8 cellular contexts compared by ENCODE assay signal in genomic region chr7:80681272-80681885, GRCh38. TPM values are rescaled to one million over a fixed set of nuclear protein-coding genes. Genes with fewer than 3 reads are reported as not detected.
DNase-seq lines count a peak whose midpoint lies in the region; ATAC-seq and TF ChIP-seq lines count a peak whose summit lies in the region.

No MANE protein-coding gene starts in this region.

- H3K9me3 ChIP-seq in AG04450 (ENCODE audit: control insufficient read depth, insufficient read depth, low read length) (no peaks in the 10 kb centered on the region), lung (ENCODE audit: control insufficient read depth in 2 of 2, insufficient read depth in 1 of 2, low read length in 1 of 2) (no peaks in the 10 kb centered on the region)
- H3K9me3 ChIP-seq in naive thymus-derived CD4-positive, alpha-beta T cell (ENCODE audit: control insufficient read depth in 2 of 3, low read length in 3 of 3) = no peaks in the 10 kb centered on the region

- H3K27ac Mint-ChIP-seq in activated T-helper 1 cell treated with anti-CD3 and anti-CD28 coated beads, Interleukin-12 subunit alpha, Interleukin-12 subunit beta, Interleukin-2, Interleukin-4 antibody, amounts not matched to agents 30 ng/mL and 10 ng/mL and 1 ng/mL, durations not matched to agents 14 hours and 24 hours and 36 hours = no peak overlapping the region
- H3K27ac Mint-ChIP-seq in naive thymus-derived CD4-positive, alpha-beta T cell = no peak overlapping the region

- in situ Hi-C loops in astrocyte of the cerebellum (cut with HindIII; ENCODE audit: low sequenced_read_pairs) = no loop called here

- no peaks in the 10 kb centered on the region for H3K4me1 Mint-ChIP-seq in activated T-helper 1 cell treated with anti-CD3 and anti-CD28 coated beads, Interleukin-12 subunit alpha, Interleukin-12 subunit beta, Interleukin-2, Interleukin-4 antibody, amounts not matched to agents 30 ng/mL and 10 ng/mL and 1 ng/mL, durations not matched to agents 14 hours and 24 hours and 36 hours (ENCODE audit: low read depth)
- H3K4me1 Mint-ChIP-seq in naive thymus-derived CD4-positive, alpha-beta T cell = no peaks in the 10 kb centered on the region

- intact Hi-C loops in activated T-helper 1 cell treated with anti-CD3 and anti-CD28 coated beads, Interleukin-12 subunit alpha, Interleukin-12 subunit beta, Interleukin-2, Interleukin-4 antibody, amounts not matched to agents 30 ng/mL and 10 ng/mL and 1 ng/mL, durations not matched to agents 14 hours and 24 hours and 36 hours (cut with micrococcal nuclease) = no loop called here
- intact Hi-C loops in naive thymus-derived CD4-positive, alpha-beta T cell (cut with micrococcal nuclease) = no loop called here

- H3K9me3 Mint-ChIP-seq in activated T-helper 1 cell treated with anti-CD3 and anti-CD28 coated beads, Interleukin-12 subunit alpha, Interleukin-12 subunit beta, Interleukin-2, Interleukin-4 antibody, amounts not matched to agents 30 ng/mL and 10 ng/mL and 1 ng/mL, durations not matched to agents 14 hours and 24 hours and 36 hours = no peaks in the 10 kb centered on the region
- H3K9me3 Mint-ChIP-seq in naive thymus-derived CD4-positive, alpha-beta T cell = peaks cover 0 to 9% (median 0%) of the 10 kb centered on the region in 11 donors

- H3K4me3 ChIP-seq in AG04450 (ENCODE audit: low read depth, low read length) (no peak overlapping the region), astrocyte of the cerebellum (ENCODE audit: low read depth, low read length) (no peak overlapping the region), lung (no peak overlapping the region)
- no peak overlapping the region for H3K4me3 ChIP-seq in naive thymus-derived CD4-positive, alpha-beta T cell (ENCODE audit: low read length)

- H3K27me3 Mint-ChIP-seq in activated T-helper 1 cell treated with anti-CD3 and anti-CD28 coated beads, Interleukin-12 subunit alpha, Interleukin-12 subunit beta, Interleukin-2, Interleukin-4 antibody, amounts not matched to agents 30 ng/mL and 10 ng/mL and 1 ng/mL, durations not matched to agents 14 hours and 24 hours and 36 hours (ENCODE audit: insufficient read depth) = no peaks in the 10 kb centered on the region
- H3K27me3 Mint-ChIP-seq in naive thymus-derived CD4-positive, alpha-beta T cell = no peaks in the 10 kb centered on the region

- peak; percentile 71 for ATAC-seq in GM18867 (IDR thresholded peaks at IDR 0.05; ENCODE audit: unreplicated experiment)
- no peak for ATAC-seq in lung (ENCODE audit: insufficient read depth, low FRiP score)
- no peak for ATAC-seq in GM18517 (IDR thresholded peaks at IDR 0.05; ENCODE audit: unreplicated experiment)
- no peak for ATAC-seq in naive thymus-derived CD4-positive, alpha-beta T cell

- POLR2A ChIA-PET in AG04450 (lab: Yijun Ruan, JAX) = no interaction called here
- POLR2A ChIA-PET in naive thymus-derived CD4-positive, alpha-beta T cell (lab: Charles Lee) = no interaction called here

- H3K36me3 ChIP-seq in lung (ENCODE audit: control insufficient read depth in 2 of 2, insufficient read depth in 2 of 2, low read length in 2 of 2) = peaks cover 0 to under 1% of the 10 kb centered on the region in 2 donors
- H3K36me3 ChIP-seq in naive thymus-derived CD4-positive, alpha-beta T cell (ENCODE audit: control insufficient read depth in 2 of 3, insufficient read depth in 3 of 3, low read length in 3 of 3) = no peaks in the 10 kb centered on the region

- DNase-seq in AG04450 (ENCODE audit: low read depth, low spot score) (no peak), M059J (ENCODE audit: low read depth) (peak; percentile 59), astrocyte of the cerebellum (ENCODE audit: low read depth) (no peak), lung (ENCODE audit: low spot score) (no peak)
- no peak for DNase-seq in activated T-helper 1 cell treated with anti-CD3 and anti-CD28 coated beads, Interleukin-12 subunit alpha, Interleukin-12 subunit beta, Interleukin-2, Interleukin-4 antibody, amounts not matched to agents 30 ng/mL and 10 ng/mL and 1 ng/mL, durations not matched to agents 14 hours and 24 hours and 36 hours (ENCODE audit: low spot score)
- no peak for DNase-seq in naive thymus-derived CD4-positive, alpha-beta T cell

- TF ChIP-seq CTCF in AG04450 (IDR thresholded peaks at IDR 0.05; ENCODE audit: low read depth, low read length) (peak; percentile 49), astrocyte of the cerebellum (IDR thresholded peaks at IDR 0.05; ENCODE audit: low read depth, low read length, missing control alignments) (peak; percentile 39), lung (IDR thresholded peaks at IDR 0.05; ENCODE audit: control extremely low read depth, extremely low read depth) (peak; percentile 8)

- no peaks in the 10 kb centered on the region for H3K27me3 ChIP-seq in AG04450 (ENCODE audit: control insufficient read depth, insufficient read depth, low read length)
- H3K27me3 ChIP-seq in lung (ENCODE audit: control insufficient read depth, insufficient read depth) = no peaks in the 10 kb centered on the region
- no peaks in the 10 kb centered on the region for H3K27me3 ChIP-seq in naive thymus-derived CD4-positive, alpha-beta T cell (ENCODE audit: control insufficient read depth in 2 of 2, insufficient read depth in 2 of 2, low read length in 2 of 2)

- H3K36me3 Mint-ChIP-seq in activated T-helper 1 cell treated with anti-CD3 and anti-CD28 coated beads, Interleukin-12 subunit alpha, Interleukin-12 subunit beta, Interleukin-2, Interleukin-4 antibody, amounts not matched to agents 30 ng/mL and 10 ng/mL and 1 ng/mL, durations not matched to agents 14 hours and 24 hours and 36 hours (ENCODE audit: low read depth) = no peaks in the 10 kb centered on the region
- no peaks in the 10 kb centered on the region for H3K36me3 Mint-ChIP-seq in naive thymus-derived CD4-positive, alpha-beta T cell

- H3K27ac ChIP-seq in AG04450 (ENCODE audit: low read depth, low read length) (no peak overlapping the region), lung (ENCODE audit: low read depth in 1 of 2, low read length in 1 of 2) (no peak overlapping the region)
- no peak overlapping the region for H3K27ac ChIP-seq in naive thymus-derived CD4-positive, alpha-beta T cell (ENCODE audit: low read depth, low read length)

- H3K4me3 Mint-ChIP-seq in activated T-helper 1 cell treated with anti-CD3 and anti-CD28 coated beads, Interleukin-12 subunit alpha, Interleukin-12 subunit beta, Interleukin-2, Interleukin-4 antibody, amounts not matched to agents 30 ng/mL and 10 ng/mL and 1 ng/mL, durations not matched to agents 14 hours and 24 hours and 36 hours = no peak overlapping the region
- H3K4me3 Mint-ChIP-seq in naive thymus-derived CD4-positive, alpha-beta T cell = no peak overlapping the region

- CTCF ChIA-PET in AG04450 (lab: Charles Lee) = interaction anchor here (0.6 to 4.6 kb wide), 9 partner anchors 14 to 789 kb away, joined by 3 to 64 read pairs (median 5); no protein-coding TSS in a partner anchor
- CTCF ChIA-PET in naive thymus-derived CD4-positive, alpha-beta T cell (lab: Charles Lee) = no interaction called here

- no peaks in the 10 kb centered on the region for H3K4me1 ChIP-seq in lung (ENCODE audit: control insufficient read depth in 2 of 2, insufficient read depth in 2 of 2, low read length in 2 of 2)
- no peaks in the 10 kb centered on the region for H3K4me1 ChIP-seq in naive thymus-derived CD4-positive, alpha-beta T cell (ENCODE audit: control insufficient read depth in 2 of 2, insufficient read depth in 2 of 2, low read length in 2 of 2)

RNA-seq across cellular contexts. Expression of gene CD36, which starts 42.9 kb away (rescaled TPM):
- 0.29 and 0.51 TPM in 2 replicates for polyA plus RNA-seq in AG04450 (2011; rRNA removed)
- 0.09 and 0.39 TPM in 2 replicates for polyA minus RNA-seq in AG04450 (2011; rRNA and poly(A)+ RNA removed)
- total RNA-seq in M059J (2014; rRNA removed; shearing (Covaris generic)) = 2.0 and 9.4 TPM in 2 replicates
- total RNA-seq in lung = 100 to 1,000 TPM; 155 to 726 TPM
- polyA plus RNA-seq in lung = 10 to 100 TPM; 40.1 to 73.8 TPM
- not detected in 2 replicates for total RNA-seq in activated T-helper 1 cell treated with anti-CD3 and anti-CD28 coated beads, Interleukin-12 subunit alpha, Interleukin-12 subunit beta, Interleukin-2, Interleukin-4 antibody, amounts not matched to agents 30 ng/mL and 10 ng/mL and 1 ng/mL, durations not matched to agents 14 hours and 24 hours and 36 hours
- 100 to 1,000 TPM in 1 of 5 experiments, 1 to 10 TPM in 3, not detected in 1; 3.0 to 109 (median 6.3) TPM for total RNA-seq in naive thymus-derived CD4-positive, alpha-beta T cell
- 1 to 10 TPM in 1 of 2 donors, under 1 TPM in 1; 0.16 to 1.2 TPM for polyA plus RNA-seq in naive thymus-derived CD4-positive, alpha-beta T cell
